ENCODE assay signal across 10 cellular contexts in genomic region chr12:54933381-54933780, GRCh38. TPM values are rescaled to one million over a fixed set of nuclear protein-coding genes. Genes with fewer than 3 reads are reported as not detected.
A peak's percentile ranks its signal among the peaks of the same experiment; 100 is the strongest.
DNase-seq lines count a peak whose midpoint lies in the region; ATAC-seq and TF ChIP-seq lines count a peak whose summit lies in the region.
"Had no signal": no experiment of that assay in that cellular context is flagged by ENCODE, and none has a peak within 500 bp of the region (broad histone marks: within the 10 kb centered on the region; RNA-seq: fewer than 3 reads in every experiment).

No MANE protein-coding gene starts in this region.

- no peak overlapping the region for H3K4me3 Mint-ChIP-seq in activated CD4-positive, alpha-beta memory T cell treated with anti-CD3 and anti-CD28 coated beads for 36 hours

- no peaks in the 10 kb centered on the region for H3K27me3 ChIP-seq in psoas muscle (ENCODE audit: insufficient read depth in 3 of 3, low read length in 2 of 3)
- peaks cover 5% of the 10 kb centered on the region; the same call in 1 of the 2 replicates for H3K27me3 ChIP-seq in SK-N-SH (ENCODE audit: insufficient read depth)

- H3K36me3 Mint-ChIP-seq in activated CD4-positive, alpha-beta memory T cell treated with anti-CD3 and anti-CD28 coated beads for 36 hours, result peaks cover 27% of the 10 kb centered on the region

- no peaks in the 10 kb centered on the region for H3K9me2 ChIP-seq in SK-N-SH

- peaks cover 25% of the 10 kb centered on the region for H3K9me3 Mint-ChIP-seq in activated CD4-positive, alpha-beta memory T cell treated with anti-CD3 and anti-CD28 coated beads for 36 hours

- 56 to 79% (median 71%) methylated on average over 1 of the region's 1 CpG for WGBS in psoas muscle, 3 donors
- WGBS in SK-N-SH (ENCODE audit: low lambda C conversion rate), result 14% methylated on average over 1 of the region's 1 CpG

- H3K4me1 ChIP-seq in psoas muscle (no peaks in the 10 kb centered on the region), SK-N-SH (ENCODE audit: control insufficient read depth in 1 of 2, insufficient read depth in 2 of 2, low read depth in 1 of 2, low read length in 1 of 2) (no peaks in the 10 kb centered on the region)

- no peaks in the 10 kb centered on the region for H3K79me2 ChIP-seq in SK-N-SH (ENCODE audit: insufficient read depth)

- H3K9me3 ChIP-seq in psoas muscle (no peaks in the 10 kb centered on the region), SK-N-SH (no peaks in the 10 kb centered on the region)

- H3K9ac ChIP-seq in SK-N-SH, result no peak overlapping the region

- TF ChIP-seq CTCF in foreskin fibroblast (IDR thresholded peaks at IDR 0.05; ENCODE audit: low read depth, low read length) (no peak), psoas muscle (IDR thresholded peaks at IDR 0.05) (no peak), SK-N-SH (IDR thresholded peaks at IDR 0.05) (no peak)

- intact Hi-C loops in activated CD4-positive, alpha-beta memory T cell treated with anti-CD3 and anti-CD28 coated beads for 36 hours (cut with micrococcal nuclease), result loop anchor here (10.0 kb wide), 1 partner anchor 519 kb away; the partner anchor contains the start of gene ITGA5
- intact Hi-C loops in psoas muscle (cut with DNase I), result no loop called here

- H3K36me3 ChIP-seq in psoas muscle (ENCODE audit: insufficient read depth in 1 of 2, low read depth in 1 of 2) (no peaks in the 10 kb centered on the region), SK-N-SH (replicated peaks in 1 of 2; ENCODE audit: control insufficient read depth in 1 of 2, insufficient read depth in 2 of 2, low read length in 1 of 2) (no peaks in the 10 kb centered on the region)

- DNase-seq in EH (ENCODE audit: low read depth), result peak; percentile 60
- peak; percentile 33 for DNase-seq in activated CD4-positive, alpha-beta memory T cell treated with anti-CD3 and anti-CD28 coated beads for 36 hours
- DNase-seq in foreskin fibroblast, result peak; percentile 30 to 39
- no peak for DNase-seq in inferior parietal cortex (ENCODE audit: extremely low spot score)
- DNase-seq in psoas muscle, result no peak
- DNase-seq in SK-N-SH, result no peak
- DNase-seq: GF-D8, midbrain had no signal

- no peak for TF ChIP-seq EP300 in SK-N-SH (IDR thresholded peaks at IDR 0.05; ENCODE audit: borderline replicate concordance in 1 of 2, low read depth in 1 of 2, low read length in 1 of 2)

- ATAC-seq in HG03354 (IDR thresholded peaks at IDR 0.05; ENCODE audit: poor library complexity, severe bottlenecking, unreplicated experiment) (peak; percentile 52), GM21529 (IDR thresholded peaks at IDR 0.05; ENCODE audit: unreplicated experiment) (no peak), psoas muscle (no peak)

- no peaks in the 10 kb centered on the region for H4K20me1 ChIP-seq in SK-N-SH (ENCODE audit: insufficient read depth)

- H3K27me3 Mint-ChIP-seq in activated CD4-positive, alpha-beta memory T cell treated with anti-CD3 and anti-CD28 coated beads for 36 hours, result no peaks in the 10 kb centered on the region

- CTCF ChIA-PET in activated CD4-positive, alpha-beta memory T cell treated with anti-CD3 and anti-CD28 coated beads for 36 hours (lab: Charles Lee), result interaction anchor here (1.3 to 1.9 kb wide), 2 partner anchors 77 to 184 kb away, joined by 4 to 6 read pairs; no protein-coding TSS in a partner anchor
- CTCF ChIA-PET in SK-N-SH (lab: Yijun Ruan, JAX), result no interaction called here

- no peak overlapping the region for H3K4me2 ChIP-seq in SK-N-SH

- H3F3A ChIP-seq in SK-N-SH (replicated peaks; ENCODE audit: insufficient read depth), result peaks cover 8% of the 10 kb centered on the region

- H3K4me1 Mint-ChIP-seq in activated CD4-positive, alpha-beta memory T cell treated with anti-CD3 and anti-CD28 coated beads for 36 hours (ENCODE audit: low read depth), result peaks cover 58% of the 10 kb centered on the region

- POLR2A ChIA-PET in activated CD4-positive, alpha-beta memory T cell treated with anti-CD3 and anti-CD28 coated beads for 36 hours (lab: Charles Lee), result no interaction called here
- POLR2A ChIA-PET in SK-N-SH (lab: Yijun Ruan, JAX), result no interaction called here

- peak overlapping the region; percentile 98 for H3K27ac Mint-ChIP-seq in activated CD4-positive, alpha-beta memory T cell treated with anti-CD3 and anti-CD28 coated beads for 36 hours

- H3K27ac ChIP-seq in psoas muscle (no peak overlapping the region), SK-N-SH (ENCODE audit: low read depth in 2 of 2, low read length in 1 of 2) (no peak overlapping the region)

- H3K4me3 ChIP-seq in foreskin fibroblast (ENCODE audit: low read depth in 1 of 2, low read length in 2 of 2), result no peak overlapping the region
- no peak overlapping the region for H3K4me3 ChIP-seq in psoas muscle
- no peak overlapping the region for H3K4me3 ChIP-seq in SK-N-SH (ENCODE audit: low read depth in 2 of 2, low read length in 1 of 2)

- TF ChIP-seq RAD21 in SK-N-SH (IDR thresholded peaks at IDR 0.05; ENCODE audit: low read length), result no peak

- H2AFZ ChIP-seq in SK-N-SH (ENCODE audit: low read depth), result no peak overlapping the region

TF ChIP-seq in SK-N-SH, 30 proteins besides CTCF, POLR2A, EP300 and RAD21 (continues in another document):
- TF ChIP-seq GABPA (IDR thresholded peaks at IDR 0.05; ENCODE audit: low read depth), result no peak
- no peak for TF ChIP-seq RXRA (IDR thresholded peaks at IDR 0.05; ENCODE audit: borderline replicate concordance, low read depth)
- TF ChIP-seq CHD2 (IDR thresholded peaks at IDR 0.05; ENCODE audit: low read length, partially characterized antibody), result no peak
- no peak for TF ChIP-seq MEF2A (IDR thresholded peaks at IDR 0.05; ENCODE audit: borderline replicate concordance, low read depth)
- no peak for TF ChIP-seq RFX5 (IDR thresholded peaks at IDR 0.05; ENCODE audit: low read length)
- TF ChIP-seq PBX3 (IDR thresholded peaks at IDR 0.05), result no peak
- no peak for TF ChIP-seq NFIC (IDR thresholded peaks at IDR 0.05; ENCODE audit: borderline replicate concordance)
- TF ChIP-seq IRF3 (IDR thresholded peaks at IDR 0.05; ENCODE audit: low read depth, low read length), result no peak
- TF ChIP-seq, protein P1, sequence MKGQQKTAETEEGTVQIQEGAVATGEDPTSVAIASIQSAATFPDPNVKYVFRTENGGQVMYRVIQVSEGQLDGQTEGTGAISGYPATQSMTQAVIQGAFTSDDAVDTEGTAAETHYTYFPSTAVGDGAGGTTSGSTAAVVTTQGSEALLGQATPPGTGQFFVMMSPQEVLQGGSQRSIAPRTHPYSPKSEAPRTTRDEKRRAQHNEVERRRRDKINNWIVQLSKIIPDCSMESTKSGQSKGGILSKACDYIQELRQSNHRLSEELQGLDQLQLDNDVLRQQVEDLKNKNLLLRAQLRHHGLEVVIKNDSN (IDR thresholded peaks at IDR 0.05; ENCODE audit: borderline replicate concordance, low read depth), result no peak
- no peak for TF ChIP-seq JUND (IDR thresholded peaks at IDR 0.05)
- TF ChIP-seq TCF12 (IDR thresholded peaks at IDR 0.05), result no peak
- TF ChIP-seq ZBTB33 (IDR thresholded peaks at IDR 0.05; ENCODE audit: borderline replicate concordance, low read depth), result no peak
- no peak for TF ChIP-seq MXI1 (IDR thresholded peaks at IDR 0.05; ENCODE audit: low read depth, low read length)
- no peak for TF ChIP-seq GATA2 (CRISPR knock-in tag; IDR thresholded peaks at IDR 0.05)
- no peak for TF ChIP-seq ELF1 (IDR thresholded peaks at IDR 0.05)
- no peak for TF ChIP-seq RCOR1 (IDR thresholded peaks at IDR 0.05; ENCODE audit: low read length)
- TF ChIP-seq, protein P2, sequence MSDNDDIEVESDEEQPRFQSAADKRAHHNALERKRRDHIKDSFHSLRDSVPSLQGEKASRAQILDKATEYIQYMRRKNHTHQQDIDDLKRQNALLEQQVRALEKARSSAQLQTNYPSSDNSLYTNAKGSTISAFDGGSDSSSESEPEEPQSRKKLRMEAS (IDR thresholded peaks at IDR 0.05; ENCODE audit: low read depth), result no peak
- no peak for TF ChIP-seq SIN3A (IDR thresholded peaks at IDR 0.05; ENCODE audit: borderline replicate concordance, low read depth, low read length)

RNA-seq across cellular contexts. Expression of gene TESPA1, which starts 51.2 kb away (rescaled TPM):
- total RNA-seq in activated CD4-positive, alpha-beta memory T cell treated with anti-CD3 and anti-CD28 coated beads for 36 hours, result 10 to 100 TPM; 73.9 to 74.8 TPM
- total RNA-seq in psoas muscle, result under 1 TPM in 2 of 4 donors, not detected in 2; 0.54 to 0.61 TPM
- polyA plus RNA-seq in psoas muscle (under 1 TPM; 0.08 to 0.87 (median 0.17) TPM), SK-N-SH (2012; rRNA removed) (not detected in 2 replicates)
- polyA plus RNA-seq in SK-N-SH (2012; cell fraction: cytosol; rRNA removed), result not detected in 2 replicates
- polyA plus RNA-seq in SK-N-SH (2012; cell fraction: nucleus; rRNA removed), result not detected in 2 replicates

Comparison
In these comparisons a context has a peak if more than half of its experiments do, and no peak if none do; other contexts are left out.
1. DNase-seq: peak in EH (single experiment), activated CD4-positive, alpha-beta memory T cell treated with anti-CD3 and anti-CD28 coated beads for 36 hours (single experiment) and foreskin fibroblast (2 of 2); none in inferior parietal cortex (single experiment), psoas muscle (0 of 2) and SK-N-SH (single experiment).
2. RNA of gene TESPA1, which starts 51.2 kb away (total RNA-seq): 73.9 to 74.8 TPM in activated CD4-positive, alpha-beta memory T cell treated with anti-CD3 and anti-CD28 coated beads for 36 hours; 0.54 to 0.61 TPM in psoas muscle; every median in the first group is over 10 times any median in the second.